ENCODE assay signal across 23 cellular contexts in the genomic region with DNA sequence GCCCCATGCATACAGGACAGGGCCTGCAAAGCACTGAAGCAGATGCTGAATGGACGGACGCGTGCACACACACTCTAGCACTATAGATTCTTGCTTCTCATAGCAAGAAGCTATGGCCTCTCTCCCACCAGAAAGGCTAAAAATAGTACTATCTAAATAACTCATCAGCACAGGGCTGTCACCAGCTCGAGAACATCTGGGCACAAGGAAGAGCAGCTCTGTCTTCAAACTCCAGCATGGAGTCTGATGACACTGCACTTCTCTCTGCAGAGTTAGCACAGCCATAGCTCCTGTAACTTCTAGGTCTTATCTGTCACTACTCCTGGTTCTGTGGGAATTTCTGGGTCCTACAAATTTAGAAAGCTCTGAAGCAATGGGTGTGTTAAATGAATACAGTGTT.
"Had no signal": no experiment of that assay in that cellular context is flagged by ENCODE, and none has a peak within 500 bp of the region (broad histone marks: within the 10 kb centered on the region; RNA-seq: fewer than 3 reads in every experiment).

No MANE protein-coding gene starts in this region.

- H3K27me3 ChIP-seq: left lung, ovary, sigmoid colon, spleen, suprapubic skin, tibial nerve, upper lobe of left lung, vagina had no signal

- H3K4me3 ChIP-seq: left lung, lower lobe of right lung, ovary, prostate gland, sigmoid colon, spleen, suprapubic skin, tibial nerve, upper lobe of left lung, vagina had no signal

- H3K9me3 Mint-ChIP-seq: naive thymus-derived CD8-positive, alpha-beta T cell; stimulated activated effector memory CD8-positive, alpha-beta T cell treated with anti-CD3 and anti-CD28 coated beads, Interleukin-12 subunit alpha, Interleukin-12 subunit beta, amount 100 ng/mL, for 72 hours; stimulated activated naive CD8-positive, alpha-beta T cell treated with anti-CD3 and anti-CD28 coated beads, Interleukin-15, Interleukin-2, amounts not matched to agents 100 ng/mL and 50 ng/mL, for 24 hours had no signal

- H3K27ac Mint-ChIP-seq: naive thymus-derived CD8-positive, alpha-beta T cell; stimulated activated effector memory CD8-positive, alpha-beta T cell treated with anti-CD3 and anti-CD28 coated beads, Interleukin-12 subunit alpha, Interleukin-12 subunit beta, amount 100 ng/mL, for 72 hours; stimulated activated naive CD8-positive, alpha-beta T cell treated with anti-CD3 and anti-CD28 coated beads, Interleukin-15, Interleukin-2, amounts not matched to agents 100 ng/mL and 50 ng/mL, for 24 hours had no signal

- H3K4me1 ChIP-seq: left lung, lower lobe of right lung, prostate gland, sigmoid colon, suprapubic skin, tibial nerve, upper lobe of left lung had no signal

- H3K4me1 Mint-ChIP-seq: stimulated activated effector memory CD8-positive, alpha-beta T cell treated with anti-CD3 and anti-CD28 coated beads, Interleukin-12 subunit alpha, Interleukin-12 subunit beta, amount 100 ng/mL, for 72 hours had no signal

- H3K4me3 Mint-ChIP-seq: naive thymus-derived CD8-positive, alpha-beta T cell; stimulated activated effector memory CD8-positive, alpha-beta T cell treated with anti-CD3 and anti-CD28 coated beads, Interleukin-12 subunit alpha, Interleukin-12 subunit beta, amount 100 ng/mL, for 72 hours; stimulated activated naive CD8-positive, alpha-beta T cell treated with anti-CD3 and anti-CD28 coated beads, Interleukin-15, Interleukin-2, amounts not matched to agents 100 ng/mL and 50 ng/mL, for 24 hours had no signal

- DNase-seq: hippocampal formation; kidney glomerular epithelial cell; left cardiac atrium; left lung; lower lobe of right lung; mammary epithelial cell; mesenchymal stem cell; naive thymus-derived CD8-positive, alpha-beta T cell; ovary; posterior cingulate gyrus; retina; right cardiac atrium; sigmoid colon; spleen; stimulated activated CD4-positive, alpha-beta T cell treated with anti-CD3 and anti-CD28 coated beads, Interleukin-4, amount 100 ng/mL, for 24 hours; stimulated activated naive CD4-positive, alpha-beta T cell; upper lobe of left lung had no signal

- H3K27ac ChIP-seq: left lung, lower lobe of right lung, ovary, prostate gland, sigmoid colon, spleen, suprapubic skin, tibial nerve, upper lobe of left lung, vagina had no signal

- ATAC-seq: left cardiac atrium; left lung; lower lobe of right lung; naive thymus-derived CD8-positive, alpha-beta T cell; right cardiac atrium; stimulated activated effector memory CD8-positive, alpha-beta T cell treated with anti-CD3 and anti-CD28 coated beads, Interleukin-12 subunit alpha, Interleukin-12 subunit beta, amount 100 ng/mL, for 72 hours had no signal

- H3K9me3 ChIP-seq: left lung, lower lobe of right lung, ovary, prostate gland, sigmoid colon, spleen, suprapubic skin, tibial nerve, upper lobe of left lung, vagina had no signal

- H3K36me3 Mint-ChIP-seq: naive thymus-derived CD8-positive, alpha-beta T cell; stimulated activated effector memory CD8-positive, alpha-beta T cell treated with anti-CD3 and anti-CD28 coated beads, Interleukin-12 subunit alpha, Interleukin-12 subunit beta, amount 100 ng/mL, for 72 hours had no signal

- H3K36me3 ChIP-seq: left lung, lower lobe of right lung, ovary, prostate gland, sigmoid colon, spleen, suprapubic skin, tibial nerve, upper lobe of left lung, vagina had no signal
